16 cellular contexts compared by ENCODE assay signal in the genomic region with DNA sequence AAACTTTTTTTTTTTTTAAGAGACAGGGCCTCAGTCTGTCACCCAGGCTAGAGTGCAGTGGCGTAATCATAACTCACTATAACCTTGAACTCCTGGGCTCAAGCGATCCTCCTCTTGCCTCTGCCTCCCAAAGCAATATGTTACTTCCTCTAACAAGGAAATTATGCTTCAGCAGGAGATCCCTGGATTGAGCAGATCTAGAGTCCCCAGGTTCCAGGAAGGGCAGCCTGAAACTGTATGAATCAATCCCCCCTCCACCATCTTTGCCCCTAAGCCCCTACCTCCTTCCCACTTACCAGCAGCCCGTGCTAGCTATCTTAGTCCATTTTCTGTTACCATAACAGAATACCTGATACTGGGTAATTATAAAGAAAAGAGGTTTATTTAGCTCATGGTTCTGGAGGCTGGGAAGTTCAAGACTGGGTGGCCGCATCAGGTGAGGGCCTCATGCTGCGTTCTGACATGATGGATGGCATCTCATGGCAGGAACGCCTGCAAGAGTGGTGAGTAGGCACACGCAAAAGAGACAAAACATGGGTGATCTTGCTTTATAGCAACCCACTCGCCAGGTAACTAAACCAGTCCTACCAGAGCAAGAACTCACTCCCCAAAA.
"Had no signal": no experiment of that assay in that cellular context is flagged by ENCODE, and none has a peak within 500 bp of the region (broad histone marks: within the 10 kb centered on the region; RNA-seq: fewer than 3 reads in every experiment).

No MANE protein-coding gene starts in this region.

- DNase-seq: activated CD4-positive, alpha-beta T cell treated with anti-CD3 and anti-CD28 coated beads, Interleukin-2, amount 50 U/mL, for 48 hours; activated CD8-positive, alpha-beta memory T cell treated with anti-CD3 and anti-CD28 coated beads, Interleukin-2, amount 10 ng/mL, durations not matched to agents 7 days and 5 days; activated effector memory CD4-positive, alpha-beta T cell treated with Interleukin-2 at 50 U/mL for 16 hours; activated T-cell treated with anti-CD3 and anti-CD28 coated beads, Interleukin-2, amount 50 U/mL, for 24 hours; amniotic stem cell; body of pancreas; cerebellar nuclear complex; endodermal cell; erythroblast; left cardiac atrium had no signal

- H3K36me3 ChIP-seq: neural progenitor cell had no signal

- H3K36me3 Mint-ChIP-seq: activated CD8-positive, alpha-beta memory T cell treated with anti-CD3 and anti-CD28 coated beads, Interleukin-2, amount 10 ng/mL, durations not matched to agents 7 days and 5 days; activated naive CD4-positive, alpha-beta T cell treated with anti-CD3 and anti-CD28 coated beads, Interleukin-2, amount 50 U/mL, for 72 hours had no signal

- H3K27ac ChIP-seq: neural progenitor cell, parathyroid adenoma had no signal

- H3K9me3 ChIP-seq: body of pancreas had no signal

- H3K27me3 ChIP-seq: body of pancreas had no signal

- H3K27me3 Mint-ChIP-seq: activated T-cell treated with anti-CD3 and anti-CD28 coated beads, Interleukin-2, amount 50 U/mL, for 24 hours had no signal

- H3K27ac Mint-ChIP-seq: activated CD8-positive, alpha-beta memory T cell treated with anti-CD3 and anti-CD28 coated beads, Interleukin-2, amount 10 ng/mL, durations not matched to agents 7 days and 5 days; activated naive CD4-positive, alpha-beta T cell treated with anti-CD3 and anti-CD28 coated beads, Interleukin-2, amount 50 U/mL, for 72 hours; activated T-cell treated with anti-CD3 and anti-CD28 coated beads, Interleukin-2, amount 50 U/mL, for 24 hours; dendritic cell treated with granulocyte-macrophage colony-stimulating factor and Interleukin-4, amounts not matched to agents 40 ng/mL and 50 ng/mL, for 4 days; endodermal cell; neural progenitor cell had no signal

- H3K4me3 Mint-ChIP-seq: activated CD8-positive, alpha-beta memory T cell treated with anti-CD3 and anti-CD28 coated beads, Interleukin-2, amount 10 ng/mL, durations not matched to agents 7 days and 5 days; activated T-cell treated with anti-CD3 and anti-CD28 coated beads, Interleukin-2, amount 50 U/mL, for 24 hours; dendritic cell treated with granulocyte-macrophage colony-stimulating factor and Interleukin-4, amounts not matched to agents 40 ng/mL and 50 ng/mL, for 4 days; endodermal cell had no signal

- H3K4me3 ChIP-seq: body of pancreas, neural progenitor cell, skin epidermis had no signal

- ATAC-seq: activated CD4-positive, CD25-positive, alpha-beta regulatory T cell treated with anti-CD3 and anti-CD28 coated beads, Interleukin-2, amount 50 U/mL, for 24 hours; activated CD8-positive, alpha-beta memory T cell treated with anti-CD3 and anti-CD28 coated beads, Interleukin-2, amount 10 ng/mL, durations not matched to agents 7 days and 5 days; activated naive CD4-positive, alpha-beta T cell treated with anti-CD3 and anti-CD28 coated beads, Interleukin-2, amount 50 U/mL, for 72 hours; body of pancreas; left cardiac atrium had no signal

- H3K9me3 Mint-ChIP-seq: activated naive CD4-positive, alpha-beta T cell treated with anti-CD3 and anti-CD28 coated beads, Interleukin-2, amount 50 U/mL, for 72 hours; activated T-cell treated with anti-CD3 and anti-CD28 coated beads, Interleukin-2, amount 50 U/mL, for 24 hours; dendritic cell treated with granulocyte-macrophage colony-stimulating factor and Interleukin-4, amounts not matched to agents 40 ng/mL and 50 ng/mL, for 4 days; endodermal cell; neural progenitor cell had no signal
